9 cellular contexts compared by ENCODE assay signal in the genomic region with DNA sequence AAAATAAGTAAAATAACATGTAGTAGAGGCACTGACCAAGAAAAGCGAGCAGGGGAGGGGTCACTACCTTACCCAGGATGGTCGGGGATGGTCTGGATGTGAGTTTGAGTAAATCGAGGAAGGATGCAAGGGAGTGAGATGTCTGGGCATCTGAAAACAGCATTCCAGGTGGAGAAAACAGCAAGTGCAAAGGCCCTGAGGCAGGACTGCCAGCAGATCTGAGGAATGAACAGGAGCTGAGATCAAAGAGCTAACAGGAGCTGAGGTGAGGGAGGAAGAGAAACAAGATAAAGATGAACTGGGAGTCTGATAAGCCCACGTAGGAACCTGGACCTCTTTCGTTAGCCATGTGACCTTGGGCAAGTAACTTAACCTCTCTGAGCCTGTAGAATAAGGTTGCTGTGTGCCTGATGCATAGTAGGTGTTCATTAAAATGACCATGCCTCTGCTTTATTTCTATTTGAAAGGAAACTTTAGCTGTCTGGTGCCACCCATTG.
"Had no signal": no experiment of that assay in that cellular context is flagged by ENCODE, and none has a peak within 500 bp of the region (broad histone marks: within the 10 kb centered on the region; RNA-seq: fewer than 3 reads in every experiment).

No MANE protein-coding gene starts in this region.

- H3K27ac ChIP-seq: GM23248, KMS-11 had no signal

- ATAC-seq: HCT116 had no signal

- H2AFZ ChIP-seq: GM23248 had no signal

- H3K36me3 ChIP-seq: HAP-1 had no signal

- DNase-seq: GM23248, GOT3, IMR-90, KBM-7 had no signal

- H3K9ac ChIP-seq: GM23248, KMS-11 had no signal

- H3K4me1 ChIP-seq: HAP-1 had no signal

- H3K4me3 ChIP-seq: GM23248, HAP-1 had no signal

- FAIRE-seq: H54, HTR-8/SVneo had no signal

- H3K9me3 ChIP-seq: HAP-1 had no signal

- H3K4me2 ChIP-seq: KMS-11 had no signal
